ENCODE assay signal across 8 cellular contexts in genomic region chr2:173962583-173963110, GRCh38. TPM values are rescaled to one million over a fixed set of nuclear protein-coding genes. Genes with fewer than 3 reads are reported as not detected.
DNase-seq lines count a peak whose midpoint lies in the region; ATAC-seq and TF ChIP-seq lines count a peak whose summit lies in the region.

No MANE protein-coding gene starts in this region.

- peaks cover 49% of the 10 kb centered on the region for H3K36me3 Mint-ChIP-seq in nephron progenitor cell (ENCODE audit: low read depth)

- no peaks in the 10 kb centered on the region for H3K27me3 ChIP-seq in MG63

- peak overlapping the region; percentile 99 for H3K27ac Mint-ChIP-seq in nephron progenitor cell

- H3K4me3 ChIP-seq in MG63 (peak overlapping the region; percentile 60), coronary artery (peak overlapping the region; percentile 99)

- H3K9me3 Mint-ChIP-seq in nephron progenitor cell = peaks cover 29% of the 10 kb centered on the region

- no peak for TF ChIP-seq CTCF in coronary artery (IDR thresholded peaks at IDR 0.05)
- no peak for TF ChIP-seq CTCF in nephron progenitor cell (IDR thresholded peaks at IDR 0.05)

- ATAC-seq in HG03571 (IDR thresholded peaks at IDR 0.05; ENCODE audit: unreplicated experiment) = no peak
- ATAC-seq in HG03039 (IDR thresholded peaks at IDR 0.05; ENCODE audit: unreplicated experiment) = no peak

- DNase-seq in DMS114 treated with DMSO at 0.1 percent for 48 hours (lab: John Stamatoyannopoulos, UW; ENCODE audit: unreplicated experiment) (peak; percentile 28), MG63 (no peak), coronary artery (ENCODE audit: low spot score) (no peak), nephron progenitor cell (no peak), AG20443 (ENCODE audit: low spot score) (no peak), SK-N-DZ (ENCODE audit: low spot score) (no peak)

- peaks cover 3% of the 10 kb centered on the region for H3K27me3 Mint-ChIP-seq in nephron progenitor cell (ENCODE audit: low read depth, poor library complexity)

- peaks cover 33% of the 10 kb centered on the region for H3K36me3 ChIP-seq in MG63

- H3K27ac ChIP-seq in coronary artery = peak overlapping the region; percentile 94 to 100

- H3K4me3 Mint-ChIP-seq in nephron progenitor cell = peak overlapping the region; percentile 97

- H3K4me1 Mint-ChIP-seq in nephron progenitor cell = peaks cover 53% of the 10 kb centered on the region

- peaks cover 10% of the 10 kb centered on the region; the same call in 1 of the 2 replicates for H3K9me3 ChIP-seq in MG63

RNA-seq across cellular contexts. Expression of gene SP3, which starts 2.5 kb away (rescaled TPM):
- 64.7 and 68.4 TPM in 2 replicates for total RNA-seq in MG63 (2014; rRNA removed; shearing (Covaris generic); ENCODE audit: low replicate concordance)
- polyA plus RNA-seq in SK-N-DZ (2014; cell fraction: cytosol; rRNA removed) = 61.8 and 63.5 TPM in 2 replicates
- polyA plus RNA-seq in SK-N-DZ (2014; cell fraction: nucleus; rRNA removed) = 39.5 and 69.9 TPM in 2 replicates
